Comparison of ENCODE assay signal across 34 cellular contexts in genomic region chr2:209073151-209073550, GRCh38.
"Had no signal": no experiment of that assay in that cellular context is flagged by ENCODE, and none has a peak within 500 bp of the region (broad histone marks: within the 10 kb centered on the region; RNA-seq: fewer than 3 reads in every experiment).

No MANE protein-coding gene starts in this region.

- H3K27me3 ChIP-seq: MG63 had no signal

- DNase-seq: Karpas-422, Kasumi-1, MG63, MM.1S, MV-4-11, NCI-H1048, NCI-H1092, NCI-H1092 treated with DMSO at 0.1 percent for 48 hours, NCI-H1105, NCI-H1105 treated with DMSO at 0.1 percent for 48 hours, NCI-H1417, NCI-H1417 treated with DMSO at 0.1 percent for 48 hours, NCI-H1436, NCI-H1436 treated with DMSO at 0.1 percent for 48 hours, NCI-H146, NCI-H1694, NCI-H1694 treated with DMSO at 0.1 percent for 48 hours, NCI-H187, NCI-H187 treated with DMSO at 0.1 percent for 48 hours, NCI-H1930, NCI-H2029, NCI-H2029 treated with DMSO at 0.1 percent for 48 hours, NCI-H2081, NCI-H2081 treated with DMSO at 0.1 percent for 48 hours, NCI-H2107, NCI-H2171, NCI-H2171 treated with DMSO at 0.1 percent for 48 hours, NCI-H2227 treated with DMSO at 0.1 percent for 48 hours, NCI-H226, NCI-H345, NCI-H446, NCI-H446 treated with DMSO at 0.1 percent for 48 hours, NCI-H510A, NCI-H510A treated with DMSO at 0.1 percent for 48 hours had no signal

- H3K36me3 ChIP-seq: MG63 had no signal

- H3K4me3 ChIP-seq: MG63 had no signal

- H3K9me3 ChIP-seq: MG63 had no signal
